In the genomic region with DNA sequence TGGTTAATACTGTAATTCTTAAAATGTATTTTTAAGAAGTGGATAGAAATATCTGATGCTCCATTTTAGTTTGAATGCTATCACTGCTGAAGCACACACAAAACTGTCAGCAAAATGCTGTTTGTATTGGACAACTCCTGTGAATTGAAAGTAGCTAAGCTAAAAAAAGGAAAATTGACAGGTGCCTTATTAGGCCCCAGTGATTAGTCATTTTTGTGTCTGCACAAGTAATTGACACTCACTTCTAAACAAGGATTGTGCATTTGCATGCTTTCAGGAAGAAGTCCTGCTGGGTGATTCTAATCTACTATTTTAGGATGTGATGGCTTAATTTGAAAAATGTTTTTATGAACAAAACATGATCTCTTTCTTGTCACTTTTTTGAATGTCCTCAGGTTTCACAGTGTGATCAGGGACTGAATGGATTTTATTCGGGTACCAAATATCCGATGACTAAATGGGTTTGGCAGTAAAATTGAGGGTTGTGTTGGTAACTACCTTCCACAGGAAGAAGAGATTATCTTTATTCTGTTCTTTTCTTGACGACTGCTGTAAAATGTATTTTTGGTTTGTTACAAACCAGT, we compare ENCODE assay signal across 14 cellular contexts. TPM values are rescaled to one million over a fixed set of nuclear protein-coding genes. Genes with fewer than 3 reads are reported as not detected.
DNase-seq lines count a peak whose midpoint lies in the region; ATAC-seq and TF ChIP-seq lines count a peak whose summit lies in the region.
"Had no signal": no experiment of that assay in that cellular context is flagged by ENCODE, and none has a peak within 500 bp of the region (broad histone marks: within the 10 kb centered on the region; RNA-seq: fewer than 3 reads in every experiment).

No MANE protein-coding gene starts in this region.

- ATAC-seq in GM18868 (IDR thresholded peaks at IDR 0.05; ENCODE audit: unreplicated experiment) = peak; percentile 60
- ATAC-seq in HG02642 (IDR thresholded peaks at IDR 0.05; ENCODE audit: poor library complexity, unreplicated experiment) = peak; percentile 55
- no peak for ATAC-seq in body of pancreas
- no peak for ATAC-seq in HG03520 (IDR thresholded peaks at IDR 0.05; ENCODE audit: unreplicated experiment)

- H3K27me3 ChIP-seq in A673 (replicated peaks; ENCODE audit: insufficient read depth, low read depth, low read length, poor library complexity) (no peaks in the 10 kb centered on the region), body of pancreas (no peaks in the 10 kb centered on the region)
- H3K27me3 ChIP-seq: upper lobe of left lung had no signal

- H3K27me3 Mint-ChIP-seq in activated CD4-positive, alpha-beta T cell treated with anti-CD3 and anti-CD28 coated beads, Interleukin-2, amount 10 ng/mL, durations not matched to agents 7 days and 5 days = no peaks in the 10 kb centered on the region
- H3K27me3 Mint-ChIP-seq: dendritic cell treated with granulocyte-macrophage colony-stimulating factor and Interleukin-4, amounts not matched to agents 40 ng/mL and 50 ng/mL, for 4 days had no signal

- no peak overlapping the region for H3K27ac ChIP-seq in A673 (ENCODE audit: low read depth, low read length, poor library complexity, severe bottlenecking)
- no peak overlapping the region for H3K27ac ChIP-seq in body of pancreas
- H3K27ac ChIP-seq: upper lobe of left lung had no signal

- POLR2A ChIA-PET in A673 (lab: Charles Lee; ENCODE audit: low non-redundant PET) = no interaction called here
- POLR2A ChIA-PET in activated CD4-positive, alpha-beta T cell treated with anti-CD3 and anti-CD28 coated beads, Interleukin-2, amount 10 ng/mL, durations not matched to agents 7 days and 5 days (lab: Charles Lee) = no interaction called here

- no peaks in the 10 kb centered on the region for H3K36me3 Mint-ChIP-seq in activated CD4-positive, alpha-beta T cell treated with anti-CD3 and anti-CD28 coated beads, Interleukin-2, amount 10 ng/mL, durations not matched to agents 7 days and 5 days (ENCODE audit: low read depth)

- H3K36me3 ChIP-seq in A673 (ENCODE audit: insufficient read depth, low read length, poor library complexity, severe bottlenecking) (no peaks in the 10 kb centered on the region), body of pancreas (replicated peaks in 1 of 2; ENCODE audit: insufficient read depth in 1 of 2, low read depth in 2 of 2) (no peaks in the 10 kb centered on the region)
- H3K36me3 ChIP-seq: upper lobe of left lung had no signal

- CTCF ChIA-PET in A673 (lab: Charles Lee) = interaction anchor here (0.7 kb wide), 1 partner anchor 28 kb away, joined by 3 read pairs; no protein-coding TSS in a partner anchor
- CTCF ChIA-PET in activated CD4-positive, alpha-beta T cell treated with anti-CD3 and anti-CD28 coated beads, Interleukin-2, amount 10 ng/mL, durations not matched to agents 7 days and 5 days (lab: Charles Lee) = no interaction called here

- whole genome bisulfite sequencing in body of pancreas, 2 donors = 85 to 88% methylated on average over 3 of the region's 3 CpGs

- TF ChIP-seq POLR2A in body of pancreas (IDR thresholded peaks at IDR 0.05) = no peak

- H3K4me3 ChIP-seq in A673 (ENCODE audit: low read depth, low read length, poor library complexity, severe bottlenecking) = no peak overlapping the region
- no peak overlapping the region for H3K4me3 ChIP-seq in body of pancreas
- H3K4me3 ChIP-seq: upper lobe of left lung had no signal

- H3K4me1 ChIP-seq in A673 (ENCODE audit: insufficient read depth, low read length, poor library complexity, severe bottlenecking) (peaks cover 17% of the 10 kb centered on the region), body of pancreas (no peaks in the 10 kb centered on the region)
- H3K4me1 ChIP-seq: upper lobe of left lung had no signal

- H3K9me3 ChIP-seq in A673 (ENCODE audit: low read depth, low read length, poor library complexity, severe bottlenecking) (no peaks in the 10 kb centered on the region), body of pancreas (no peaks in the 10 kb centered on the region)
- H3K9me3 ChIP-seq: upper lobe of left lung had no signal

- intact Hi-C loops in A673 (cut with micrococcal nuclease; ENCODE audit: unreplicated experiment) (loop anchor here (1.0 kb wide), 1 partner anchor 28 kb away; no protein-coding TSS in a partner anchor), body of pancreas (cut with DNase I) (no loop called here)

- no TSS peak for BruUV-seq in A673 (replicated peaks; lab: Mats Ljungman, UMichigan)

- DNase-seq in A673 (ENCODE audit: low spot score) = peak; percentile 92
- peak; percentile 56 for DNase-seq in NCI-H146 (lab: John Stamatoyannopoulos, UW)
- DNase-seq in activated gamma-delta T cell treated with Interleukin-2 at 50 U/mL for 16 hours = no peak
- DNase-seq in body of pancreas = no peak
- DNase-seq in activated CD4-positive, alpha-beta T cell treated with anti-CD3 and anti-CD28 coated beads, Interleukin-2, amount 10 ng/mL, durations not matched to agents 7 days and 5 days = no peak
- DNase-seq: ACHN, KG1, NCI-H2029 treated with DMSO at 0.1 percent for 48 hours, occipital lobe, upper lobe of left lung had no signal

- H3K4me3 Mint-ChIP-seq in activated CD4-positive, alpha-beta T cell treated with anti-CD3 and anti-CD28 coated beads, Interleukin-2, amount 10 ng/mL, durations not matched to agents 7 days and 5 days = no peak overlapping the region
- H3K4me3 Mint-ChIP-seq: dendritic cell treated with granulocyte-macrophage colony-stimulating factor and Interleukin-4, amounts not matched to agents 40 ng/mL and 50 ng/mL, for 4 days had no signal

- no peak for TF ChIP-seq CTCF in A673 (conservative IDR thresholded peaks at IDR 0.05; ENCODE audit: low read depth, low read length)
- no peak for TF ChIP-seq CTCF in body of pancreas (IDR thresholded peaks at IDR 0.05)

- H3K9me3 Mint-ChIP-seq in activated CD4-positive, alpha-beta T cell treated with anti-CD3 and anti-CD28 coated beads, Interleukin-2, amount 10 ng/mL, durations not matched to agents 7 days and 5 days = no peaks in the 10 kb centered on the region
- H3K9me3 Mint-ChIP-seq: dendritic cell treated with granulocyte-macrophage colony-stimulating factor and Interleukin-4, amounts not matched to agents 40 ng/mL and 50 ng/mL, for 4 days had no signal

- H3K4me1 Mint-ChIP-seq in activated CD4-positive, alpha-beta T cell treated with anti-CD3 and anti-CD28 coated beads, Interleukin-2, amount 10 ng/mL, durations not matched to agents 7 days and 5 days = no peaks in the 10 kb centered on the region

- no peak overlapping the region for H3K27ac Mint-ChIP-seq in activated CD4-positive, alpha-beta T cell treated with anti-CD3 and anti-CD28 coated beads, Interleukin-2, amount 10 ng/mL, durations not matched to agents 7 days and 5 days
- H3K27ac Mint-ChIP-seq: dendritic cell treated with granulocyte-macrophage colony-stimulating factor and Interleukin-4, amounts not matched to agents 40 ng/mL and 50 ng/mL, for 4 days had no signal

RNA-seq across cellular contexts. Expression of gene MAP3K7CL, which starts 13.0 kb away (rescaled TPM):
- total RNA-seq in A673 (2021) (2.2 and 3.1 TPM in 2 replicates), body of pancreas (10 to 100 TPM in 1 of 2 donors, 1 to 10 TPM in 1; 5.2 to 12.5 TPM)
- total RNA-seq in activated CD4-positive, alpha-beta T cell treated with anti-CD3 and anti-CD28 coated beads, Interleukin-2, amount 10 ng/mL, durations not matched to agents 7 days and 5 days = 1 to 10 TPM; 5.0 to 6.6 TPM

RNA-seq across cellular contexts. Expression of gene CCT8, which starts 44.0 kb away (rescaled TPM):
- total RNA-seq in A673 (2021) (397 and 415 TPM in 2 replicates), body of pancreas (10 to 100 TPM; 46.1 to 73.4 TPM)
- total RNA-seq in activated CD4-positive, alpha-beta T cell treated with anti-CD3 and anti-CD28 coated beads, Interleukin-2, amount 10 ng/mL, durations not matched to agents 7 days and 5 days = 100 to 1,000 TPM; 210 to 235 TPM

Comparison
In these comparisons a context has a peak if more than half of its experiments do, and no peak if none do; other contexts are left out.
1. DNase-seq: peak in A673 (single experiment) and NCI-H146 (single experiment); none in activated gamma-delta T cell treated with Interleukin-2 at 50 U/mL for 16 hours (single experiment), body of pancreas (0 of 4) and activated CD4-positive, alpha-beta T cell treated with anti-CD3 and anti-CD28 coated beads, Interleukin-2, amount 10 ng/mL, durations not matched to agents 7 days and 5 days (single experiment).
2. ATAC-seq: peak in GM18868 (single experiment) and HG02642 (single experiment); none in body of pancreas (single experiment) and HG03520 (single experiment).